Comparison of ENCODE assay signal across 1 cellular context in genomic region chr16:79071424-79071823, GRCh38.
TF ChIP-seq lines count a peak whose summit lies in the region.

No MANE protein-coding gene starts in this region.

TF ChIP-seq in HEK293, 187 proteins besides CTCF, POLR2A, EP300 and RAD21 (continued from another document):
- TF ChIP-seq ZNF837 (tag by site-specific recombination; IDR thresholded peaks at IDR 0.05): no peak
- TF ChIP-seq REST (tag by site-specific recombination; IDR thresholded peaks at IDR 0.05): no peak
- TF ChIP-seq ZNF133 (tag by site-specific recombination; IDR thresholded peaks at IDR 0.05): no peak
- peak; percentile 27; the same call in 1 of the 2 replicates for TF ChIP-seq GLIS1 (tag by site-specific recombination; IDR thresholded peaks at IDR 0.05)
- TF ChIP-seq ZBTB8A (tag by site-specific recombination; IDR thresholded peaks at IDR 0.05): peak; percentile 73
- TF ChIP-seq KLF9 (tag by site-specific recombination; IDR thresholded peaks at IDR 0.05; ENCODE audit: low read depth): no peak
- peak; percentile 30; the same call in 1 of the 2 replicates for TF ChIP-seq PRDM1 (tag by site-specific recombination; IDR thresholded peaks at IDR 0.05)
- TF ChIP-seq ZNF664 (tag by site-specific recombination; IDR thresholded peaks at IDR 0.05): no peak
- TF ChIP-seq ZBTB48 (tag by site-specific recombination; IDR thresholded peaks at IDR 0.05): peak; percentile 77
- TF ChIP-seq ZFP37 (tag by site-specific recombination; IDR thresholded peaks at IDR 0.05): no peak
- peak; percentile 34; the same call in 1 of the 2 replicates for TF ChIP-seq ZBTB44 (tag by site-specific recombination; IDR thresholded peaks at IDR 0.05)
- TF ChIP-seq ZNF394 (tag by site-specific recombination; IDR thresholded peaks at IDR 0.05; ENCODE audit: borderline replicate concordance): no peak
- peak; percentile 82 for TF ChIP-seq FEZF1 (tag by site-specific recombination; IDR thresholded peaks at IDR 0.05)
- peak; percentile 94; the same call in 1 of the 2 replicates for TF ChIP-seq MZF1 (tag by site-specific recombination; IDR thresholded peaks at IDR 0.05; ENCODE audit: borderline replicate concordance)
- no peak for TF ChIP-seq ZNF791 (tag by site-specific recombination; IDR thresholded peaks at IDR 0.05)
- TF ChIP-seq MEIS1 (CRISPR knock-in tag; IDR thresholded peaks at IDR 0.05; ENCODE audit: borderline replicate concordance): no peak
- no peak for TF ChIP-seq ZNF223 (tag by site-specific recombination; IDR thresholded peaks at IDR 0.05)
- no peak for TF ChIP-seq SCRT2 (tag by site-specific recombination; IDR thresholded peaks at IDR 0.05)
- TF ChIP-seq ZBTB20 (tag by site-specific recombination; IDR thresholded peaks at IDR 0.05): 0 out of 2 replicates have a peak, but pooled peaks have one; percentile 16
- peak; percentile 47; the same call in 1 of the 2 replicates for TF ChIP-seq ZXDB (tag by site-specific recombination; IDR thresholded peaks at IDR 0.05)
- peak; percentile 75 for TF ChIP-seq ZNF580 (tag by site-specific recombination; IDR thresholded peaks at IDR 0.05)
- no peak for TF ChIP-seq ZSCAN23 (tag by site-specific recombination; IDR thresholded peaks at IDR 0.05)
- TF ChIP-seq TRIM28 (IDR thresholded peaks at IDR 0.05; ENCODE audit: borderline replicate concordance, low read length): peak; percentile 70; the same call in 1 of the 2 replicates
- peak; percentile 73 for TF ChIP-seq ZNF660 (tag by site-specific recombination; IDR thresholded peaks at IDR 0.05)
- peak; percentile 49; the same call in 1 of the 2 replicates for TF ChIP-seq GFI1B (tag by site-specific recombination; IDR thresholded peaks at IDR 0.05)
- no peak for TF ChIP-seq ZNF555 (tag by site-specific recombination; conservative IDR thresholded peaks at IDR 0.05)
- TF ChIP-seq ELK4 (IDR thresholded peaks at IDR 0.05; ENCODE audit: borderline replicate concordance, low read depth, low read length): no peak
